9 cellular contexts compared by ENCODE assay signal in the genomic region with DNA sequence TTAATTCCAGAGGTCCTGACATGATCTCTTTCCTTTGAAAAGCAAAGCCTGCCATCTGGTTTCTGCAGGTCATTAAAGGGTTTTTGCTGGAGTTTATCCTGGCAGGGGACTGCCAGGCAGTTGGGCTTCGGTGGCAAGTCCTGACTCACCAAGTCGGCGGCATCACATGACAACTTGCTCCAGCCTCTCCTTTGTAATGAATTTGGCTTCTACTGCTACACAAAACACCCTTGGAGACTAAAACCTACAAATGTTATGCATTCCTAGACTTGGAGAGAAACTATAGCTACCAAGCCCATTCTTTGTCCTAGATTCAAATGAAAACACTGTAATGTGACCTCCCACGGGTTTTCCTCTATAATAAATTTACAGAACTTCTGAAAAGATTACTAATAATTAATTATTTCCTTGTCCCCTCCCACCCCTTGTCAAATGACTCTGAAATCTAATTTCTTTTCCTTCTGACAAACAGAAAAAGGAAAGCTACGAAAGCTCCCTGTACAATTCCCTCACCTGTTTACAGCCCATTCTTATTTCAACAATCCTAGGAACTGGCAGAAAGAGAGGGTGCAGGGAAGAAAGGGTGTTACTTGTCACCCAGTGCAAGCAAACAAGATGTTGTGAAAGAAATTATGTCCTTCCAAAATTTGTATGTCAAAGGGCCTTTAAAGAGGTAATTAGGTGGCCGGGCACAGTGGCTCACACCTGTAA.
DNase-seq lines count a peak whose midpoint lies in the region; ATAC-seq and TF ChIP-seq lines count a peak whose summit lies in the region.
"Had no signal": no experiment of that assay in that cellular context is flagged by ENCODE, and none has a peak within 500 bp of the region (broad histone marks: within the 10 kb centered on the region; RNA-seq: fewer than 3 reads in every experiment).

No MANE protein-coding gene starts in this region.

- no peaks in the 10 kb centered on the region for H3F3A ChIP-seq in smooth muscle cell (ENCODE audit: low read depth)

- ATAC-seq in stimulated activated naive CD8-positive, alpha-beta T cell treated with anti-CD3 and anti-CD28 coated beads, Interleukin-15, Interleukin-2, amounts not matched to agents 100 U/mL and 50 U/mL, for 24 hours = no peak

- H3K36me3 ChIP-seq in SJSA1 (no peaks in the 10 kb centered on the region), smooth muscle cell (ENCODE audit: low read depth) (no peaks in the 10 kb centered on the region), uterus (no peaks in the 10 kb centered on the region)

- intact Hi-C loops in head of caudate nucleus (cut with DNase I) = no loop called here
- intact Hi-C loops in uterus (cut with DNase I; ENCODE audit: low total_unique reads) = no loop called here

- peaks cover 17% of the 10 kb centered on the region for H3K4me1 ChIP-seq in SJSA1 (replicated peaks)
- no peaks in the 10 kb centered on the region for H3K4me1 ChIP-seq in smooth muscle cell (ENCODE audit: low read depth)
- H3K4me1 ChIP-seq in uterus = no peaks in the 10 kb centered on the region

- H4K20me1 ChIP-seq in smooth muscle cell (ENCODE audit: low read depth) = no peaks in the 10 kb centered on the region

- TF ChIP-seq POLR2A in uterus (IDR thresholded peaks at IDR 0.05) = no peak

- peaks cover 30% of the 10 kb centered on the region for H3K27me3 Mint-ChIP-seq in HFFc6 (ENCODE audit: insufficient read depth)

- no peak overlapping the region for H3K9ac ChIP-seq in smooth muscle cell (ENCODE audit: low read depth)

- peak; percentile 43 for DNase-seq in HFFc6
- peak; percentile 54 to 66 for DNase-seq in SJSA1 (ENCODE audit: low read depth in 1 of 2, low spot score in 2 of 2)
- peak in 22 of 42 donors; percentile 6 to 76 (median 26) for DNase-seq in head of caudate nucleus
- DNase-seq in smooth muscle cell (lab: John Stamatoyannopoulos, UW; ENCODE audit: unreplicated experiment) = no peak
- no peak for DNase-seq in NCI-H748 (lab: John Stamatoyannopoulos, UW; ENCODE audit: unreplicated experiment)
- no peak for DNase-seq in activated effector memory CD4-positive, alpha-beta T cell treated with Interleukin-2 at 50 U/mL for 16 hours
- no peak for DNase-seq in stimulated activated naive CD8-positive, alpha-beta T cell treated with anti-CD3 and anti-CD28 coated beads, Interleukin-15, Interleukin-2, amounts not matched to agents 100 U/mL and 50 U/mL, for 24 hours
- DNase-seq in uterus = no peak
- DNase-seq: NCI-H748 treated with DMSO at 0.1 percent for 48 hours had no signal

- H3K9me3 ChIP-seq in SJSA1 (replicated peaks) (no peaks in the 10 kb centered on the region), smooth muscle cell (replicated peaks; ENCODE audit: low read depth) (no peaks in the 10 kb centered on the region), uterus (no peaks in the 10 kb centered on the region)

- H2AFZ ChIP-seq in smooth muscle cell (ENCODE audit: low read depth) = peak overlapping the region; percentile 34

- H3K27me3 ChIP-seq in SJSA1 (replicated peaks) = no peaks in the 10 kb centered on the region
- H3K27me3 ChIP-seq in smooth muscle cell (ENCODE audit: low read depth) = no peaks in the 10 kb centered on the region
- H3K27me3 ChIP-seq in uterus = no peaks in the 10 kb centered on the region

- H3K4me3 ChIP-seq in SJSA1 = no peak overlapping the region
- H3K4me3 ChIP-seq in smooth muscle cell = no peak overlapping the region
- H3K4me3 ChIP-seq in uterus = no peak overlapping the region

- H3K9me3 Mint-ChIP-seq in HFFc6 = no peaks in the 10 kb centered on the region

- H3K27ac ChIP-seq in SJSA1 (peak overlapping the region; percentile 12; the same call in 1 of the 2 replicates), smooth muscle cell (ENCODE audit: low read depth) (no peak overlapping the region), uterus (no peak overlapping the region)

- H3K79me2 ChIP-seq in smooth muscle cell (ENCODE audit: low read depth) = no peaks in the 10 kb centered on the region

- TF ChIP-seq CTCF in HFFc6 (IDR thresholded peaks at IDR 0.05) = no peak
- no peak for TF ChIP-seq CTCF in smooth muscle cell (IDR thresholded peaks at IDR 0.05; ENCODE audit: borderline replicate concordance, insufficient read depth, poor library complexity, severe bottlenecking)
- TF ChIP-seq CTCF in uterus (IDR thresholded peaks at IDR 0.05) = no peak

- H3K36me3 Mint-ChIP-seq in HFFc6 (ENCODE audit: low read depth) = no peaks in the 10 kb centered on the region

- peak overlapping the region; percentile 2 for H3K4me2 ChIP-seq in smooth muscle cell

- no peak overlapping the region for H3K4me3 Mint-ChIP-seq in HFFc6

- WGBS in smooth muscle cell (ENCODE audit: low lambda C conversion rate) = 37% methylated on average over 6 of the region's 6 CpGs

- no peak overlapping the region for H3K27ac Mint-ChIP-seq in HFFc6

- H3K4me1 Mint-ChIP-seq in HFFc6 (ENCODE audit: low read depth) = peaks cover 7% of the 10 kb centered on the region

Comparison
In these comparisons a context has a peak if more than half of its experiments do, and no peak if none do; other contexts are left out.
1. DNase-seq: peak in HFFc6 (single experiment), SJSA1 (2 of 2) and head of caudate nucleus (22 of 42); none in smooth muscle cell (single experiment), NCI-H748 (single experiment), activated effector memory CD4-positive, alpha-beta T cell treated with Interleukin-2 at 50 U/mL for 16 hours (single experiment), stimulated activated naive CD8-positive, alpha-beta T cell treated with anti-CD3 and anti-CD28 coated beads, Interleukin-15, Interleukin-2, amounts not matched to agents 100 U/mL and 50 U/mL, for 24 hours (single experiment) and uterus (0 of 2).